Comparison of ENCODE assay signal across 1 cellular context in genomic region chr7:87570178-87570577, GRCh38.
TF ChIP-seq lines count a peak whose summit lies in the region.

No MANE protein-coding gene starts in this region.

TF ChIP-seq in HepG2, 621 proteins besides CTCF, POLR2A, EP300 and RAD21 (continued from another document):
- no peak for TF ChIP-seq HNRNPL (IDR thresholded peaks at IDR 0.05; ENCODE audit: low read depth, low read length)
- TF ChIP-seq MAFF (IDR thresholded peaks at IDR 0.05; ENCODE audit: low read depth, low read length) = peak; percentile 1; the same call in 1 of the 2 replicates
- no peak for TF ChIP-seq ARNTL (CRISPR knock-in tag; IDR thresholded peaks at IDR 0.05)
- TF ChIP-seq ZNF687 (CRISPR knock-in tag; IDR thresholded peaks at IDR 0.05) = no peak
- TF ChIP-seq SP5 (CRISPR knock-in tag; IDR thresholded peaks at IDR 0.05; ENCODE audit: borderline replicate concordance, low read depth) = no peak
TF ChIP-seq in HepG2: peak in this region for 1.
